Comparison of ENCODE assay signal across 8 cellular contexts in genomic region chr7:140283472-140283871, GRCh38.
"Had no signal": no experiment of that assay in that cellular context is flagged by ENCODE, and none has a peak within 500 bp of the region (broad histone marks: within the 10 kb centered on the region; RNA-seq: fewer than 3 reads in every experiment).

No MANE protein-coding gene starts in this region.

- H3K4me1 Mint-ChIP-seq: GM23338, IgD-negative memory B cell had no signal

- H3K9me3 ChIP-seq: HAP-1 had no signal

- H3K4me3 Mint-ChIP-seq: GM23338, IgD-negative memory B cell had no signal

- FAIRE-seq: H1, H54, HTR-8/SVneo had no signal

- H3K4me2 ChIP-seq: GM23338 had no signal

- H3K9me3 Mint-ChIP-seq: GM23338 had no signal

- H3K4me1 ChIP-seq: HAP-1 had no signal

- H2AFZ ChIP-seq: GM23338 had no signal

- ATAC-seq: GM23338, HCT116 had no signal

- H3K36me3 ChIP-seq: HAP-1 had no signal

- DNase-seq: KG1 had no signal

- H3K27ac Mint-ChIP-seq: GM23338 had no signal

- H3K4me3 ChIP-seq: GM23338, HAP-1 had no signal
